ENCODE assay signal across 13 cellular contexts in genomic region chr20:56417402-56417801, GRCh38. TPM values are rescaled to one million over a fixed set of nuclear protein-coding genes. Genes with fewer than 3 reads are reported as not detected.
DNase-seq lines count a peak whose midpoint lies in the region; ATAC-seq and TF ChIP-seq lines count a peak whose summit lies in the region.
"Had no signal": no experiment of that assay in that cellular context is flagged by ENCODE, and none has a peak within 500 bp of the region (broad histone marks: within the 10 kb centered on the region; RNA-seq: fewer than 3 reads in every experiment).

No MANE protein-coding gene starts in this region.

- ATAC-seq in right cardiac atrium (no peak), HG03378 (IDR thresholded peaks at IDR 0.05; ENCODE audit: unreplicated experiment) (no peak)
- no peak for ATAC-seq in activated CD8-positive, alpha-beta T cell treated with anti-CD3 and anti-CD28 coated beads, Interleukin-2, amount 10 ng/mL, durations not matched to agents 7 days and 5 days
- ATAC-seq: gastroesophageal sphincter had no signal

- POLR2A ChIA-PET in activated CD8-positive, alpha-beta T cell treated with anti-CD3 and anti-CD28 coated beads, Interleukin-2, amount 10 ng/mL, durations not matched to agents 7 days and 5 days (lab: Charles Lee): interaction anchor here (3.0 to 3.3 kb wide), 2 partner anchors 22 to 25 kb away, joined by 10 to 26 read pairs; partner anchors contain the start of genes AURKA and CSTF1

- no peak for TF ChIP-seq CTCF in left ventricle myocardium inferior (IDR thresholded peaks at IDR 0.05; ENCODE audit: borderline replicate concordance)

- peaks cover 74% of the 10 kb centered on the region for H3K36me3 Mint-ChIP-seq in activated CD8-positive, alpha-beta T cell treated with anti-CD3 and anti-CD28 coated beads, Interleukin-2, amount 10 ng/mL, durations not matched to agents 7 days and 5 days (ENCODE audit: low read depth)
- H3K36me3 Mint-ChIP-seq in immature natural killer cell: peaks cover 3 to 12% (median 8%) of the 10 kb centered on the region in 3 donors

- H4K20me1 ChIP-seq in Karpas-422 (ENCODE audit: insufficient read depth, low read depth, low read length): no peaks in the 10 kb centered on the region

- H3K36me3 ChIP-seq in left ventricle myocardium inferior (no peaks in the 10 kb centered on the region), Karpas-422 (ENCODE audit: insufficient read depth, low read length) (no peaks in the 10 kb centered on the region)
- H3K36me3 ChIP-seq: prostate gland had no signal

- intact Hi-C loops in left ventricle myocardium inferior (cut with micrococcal nuclease) (no loop called here), right cardiac atrium (cut with DNase I) (loop anchor here in 1 of 4 donors (10.0 kb wide), 1 partner anchor 47 kb away; the partner anchor contains the start of gene RTF2)

- CTCF ChIA-PET in activated CD8-positive, alpha-beta T cell treated with anti-CD3 and anti-CD28 coated beads, Interleukin-2, amount 10 ng/mL, durations not matched to agents 7 days and 5 days (lab: Charles Lee): interaction anchor here (1.3 to 2.0 kb wide), 4 partner anchors 19 to 51 kb away, joined by 3 to 7 read pairs (median 3); partner anchors contain the start of gene RTF2

- H3K27me3 Mint-ChIP-seq in activated CD8-positive, alpha-beta T cell treated with anti-CD3 and anti-CD28 coated beads, Interleukin-2, amount 10 ng/mL, durations not matched to agents 7 days and 5 days (ENCODE audit: low read depth): no peaks in the 10 kb centered on the region
- H3K27me3 Mint-ChIP-seq in immature natural killer cell (ENCODE audit: low read depth in 3 of 3): peaks cover 0 to 4% (median 0%) of the 10 kb centered on the region in 3 donors

- no peak overlapping the region for H2AFZ ChIP-seq in Karpas-422 (ENCODE audit: low read length)

- H3K4me3 Mint-ChIP-seq in activated CD8-positive, alpha-beta T cell treated with anti-CD3 and anti-CD28 coated beads, Interleukin-2, amount 10 ng/mL, durations not matched to agents 7 days and 5 days: no peak overlapping the region
- H3K4me3 Mint-ChIP-seq in immature natural killer cell: no peak overlapping the region

- no peaks in the 10 kb centered on the region for H3K79me2 ChIP-seq in Karpas-422 (ENCODE audit: low read length)

- no peaks in the 10 kb centered on the region for H3K9me3 Mint-ChIP-seq in activated CD8-positive, alpha-beta T cell treated with anti-CD3 and anti-CD28 coated beads, Interleukin-2, amount 10 ng/mL, durations not matched to agents 7 days and 5 days (ENCODE audit: insufficient read depth)
- H3K9me3 Mint-ChIP-seq in immature natural killer cell: no peaks in the 10 kb centered on the region

- no peaks in the 10 kb centered on the region for H3K27me3 ChIP-seq in left ventricle myocardium inferior (ENCODE audit: low read depth)
- H3K27me3 ChIP-seq in right cardiac atrium (ENCODE audit: control insufficient read depth, insufficient read depth): no peaks in the 10 kb centered on the region
- H3K27me3 ChIP-seq in Karpas-422 (ENCODE audit: low read length): no peaks in the 10 kb centered on the region
- H3K27me3 ChIP-seq: gastroesophageal sphincter had no signal

- DNase-seq in left ventricle myocardium inferior (no peak), right cardiac atrium (no peak), immature natural killer cell (no peak), Karpas-422 (no peak)
- DNase-seq in activated CD8-positive, alpha-beta T cell treated with anti-CD3 and anti-CD28 coated beads, Interleukin-2, amount 10 ng/mL, durations not matched to agents 7 days and 5 days: no peak
- no peak for DNase-seq in effector CD4-positive, alpha-beta T cell
- DNase-seq: amniotic stem cell; NCI-H1105 treated with DMSO at 0.1 percent for 48 hours; stimulated activated naive CD4-positive, alpha-beta T cell had no signal

- WGBS in right cardiac atrium: 87% methylated on average over 7 of the region's 7 CpGs

- H3K9me3 ChIP-seq in left ventricle myocardium inferior (replicated peaks) (no peaks in the 10 kb centered on the region), right cardiac atrium (ENCODE audit: control insufficient read depth, low read length) (no peaks in the 10 kb centered on the region), Karpas-422 (ENCODE audit: low read length) (no peaks in the 10 kb centered on the region)
- H3K9me3 ChIP-seq: gastroesophageal sphincter, prostate gland had no signal

- peaks cover 85% of the 10 kb centered on the region for H3K4me1 Mint-ChIP-seq in activated CD8-positive, alpha-beta T cell treated with anti-CD3 and anti-CD28 coated beads, Interleukin-2, amount 10 ng/mL, durations not matched to agents 7 days and 5 days (ENCODE audit: low read depth)
- peaks cover 75 to 77% of the 10 kb centered on the region in 2 donors for H3K4me1 Mint-ChIP-seq in immature natural killer cell

- H3K4me1 ChIP-seq in left ventricle myocardium inferior (peaks cover 6% of the 10 kb centered on the region), right cardiac atrium (ENCODE audit: control insufficient read depth, insufficient read depth, low read length) (peaks cover 6% of the 10 kb centered on the region), Karpas-422 (ENCODE audit: low read length) (no peaks in the 10 kb centered on the region)
- H3K4me1 ChIP-seq: prostate gland had no signal

- H3K9me2 ChIP-seq in Karpas-422 (replicated peaks; ENCODE audit: insufficient read depth, low read length): no peaks in the 10 kb centered on the region

- no peak overlapping the region for H3K4me3 ChIP-seq in left ventricle myocardium inferior
- no peak overlapping the region for H3K4me3 ChIP-seq in right cardiac atrium (ENCODE audit: low read length)
- no peak overlapping the region for H3K4me3 ChIP-seq in Karpas-422 (ENCODE audit: low read length)
- H3K4me3 ChIP-seq: gastroesophageal sphincter, prostate gland had no signal

- H3K27ac ChIP-seq in left ventricle myocardium inferior (replicated peaks): peak overlapping the region; percentile 85
- H3K27ac ChIP-seq in right cardiac atrium (ENCODE audit: low read length): no peak overlapping the region
- H3K27ac ChIP-seq in Karpas-422 (ENCODE audit: low read length): no peak overlapping the region

- H3K27ac Mint-ChIP-seq in activated CD8-positive, alpha-beta T cell treated with anti-CD3 and anti-CD28 coated beads, Interleukin-2, amount 10 ng/mL, durations not matched to agents 7 days and 5 days: peak overlapping the region; percentile 92
- H3K27ac Mint-ChIP-seq in immature natural killer cell: peak overlapping the region in 5 of 6 donors; percentile 30 to 89 (median 75)

- no peak overlapping the region for H3K9ac ChIP-seq in Karpas-422 (ENCODE audit: low read length)

- H3K4me2 ChIP-seq in Karpas-422 (ENCODE audit: low read depth, low read length, poor library complexity, severe bottlenecking): no peak overlapping the region

RNA-seq across cellular contexts. Expression of gene CASS4, which starts 5.3 kb away (rescaled TPM):
- total RNA-seq in left ventricle myocardium inferior (0.47 TPM), right cardiac atrium (under 1 TPM; 0.51 to 0.79 (median 0.64) TPM)
- polyA plus RNA-seq in right cardiac atrium (0.34 TPM), immature natural killer cell (1 to 10 TPM; 3.2 to 5.5 (median 3.5) TPM)
- total RNA-seq in activated CD8-positive, alpha-beta T cell treated with anti-CD3 and anti-CD28 coated beads, Interleukin-2, amount 10 ng/mL, durations not matched to agents 7 days and 5 days: 10 to 100 TPM; 17.8 to 18.8 TPM
- not detected in 2 replicates for total RNA-seq in Karpas-422 (2014; rRNA removed; shearing (Covaris generic); ENCODE audit: low replicate concordance)
- total RNA-seq: H1 had no signal
- polyA plus RNA-seq: H1 had no signal

RNA-seq across cellular contexts. Expression of gene CSTF1, which starts 25.0 kb away (rescaled TPM):
- total RNA-seq in left ventricle myocardium inferior: 16.9 TPM
- 10 to 100 TPM; 19.1 to 23.2 (median 19.8) TPM for total RNA-seq in right cardiac atrium
- 8.8 TPM for polyA plus RNA-seq in right cardiac atrium
- total RNA-seq in activated CD8-positive, alpha-beta T cell treated with anti-CD3 and anti-CD28 coated beads, Interleukin-2, amount 10 ng/mL, durations not matched to agents 7 days and 5 days: 10 to 100 TPM; 60.5 to 66.3 TPM
- 10 to 100 TPM; 21.2 to 42.2 (median 30.6) TPM for polyA plus RNA-seq in immature natural killer cell
- total RNA-seq in Karpas-422 (2014; rRNA removed; shearing (Covaris generic); ENCODE audit: low replicate concordance): 41.5 and 75.2 TPM in 2 replicates

RNA-seq across cellular contexts. Expression of gene AURKA, which starts 25.4 kb away (rescaled TPM):
- total RNA-seq in left ventricle myocardium inferior (7.8 TPM), right cardiac atrium (10 to 100 TPM in 1 of 4 donors, 1 to 10 TPM in 3; 4.8 to 10.8 (median 8.5) TPM)
- polyA plus RNA-seq in right cardiac atrium (5.9 TPM), immature natural killer cell (1 to 10 TPM; 1.1 to 2.2 (median 1.8) TPM)
- total RNA-seq in activated CD8-positive, alpha-beta T cell treated with anti-CD3 and anti-CD28 coated beads, Interleukin-2, amount 10 ng/mL, durations not matched to agents 7 days and 5 days: 10 to 100 TPM; 92.7 to 94.2 TPM
- 46.8 and 53.8 TPM in 2 replicates for total RNA-seq in Karpas-422 (2014; rRNA removed; shearing (Covaris generic); ENCODE audit: low replicate concordance)

RNA-seq across cellular contexts. Expression of gene RTF2, which starts 51.0 kb away (rescaled TPM):
- total RNA-seq in left ventricle myocardium inferior (88.7 TPM), right cardiac atrium (10 to 100 TPM; 73.4 to 80.4 (median 79.5) TPM)
- polyA plus RNA-seq in right cardiac atrium (74.3 TPM), immature natural killer cell (100 to 1,000 TPM; 155 to 163 (median 161) TPM)
- total RNA-seq in activated CD8-positive, alpha-beta T cell treated with anti-CD3 and anti-CD28 coated beads, Interleukin-2, amount 10 ng/mL, durations not matched to agents 7 days and 5 days: 100 to 1,000 TPM; 118 to 125 TPM
- 43.3 and 46.0 TPM in 2 replicates for total RNA-seq in Karpas-422 (2014; rRNA removed; shearing (Covaris generic); ENCODE audit: low replicate concordance)

RNA-seq across cellular contexts. Expression of gene FAM210B, which starts 58.6 kb away (rescaled TPM):
- total RNA-seq in left ventricle myocardium inferior (52.7 TPM), right cardiac atrium (10 to 100 TPM; 33.0 to 37.9 (median 35.2) TPM)
- polyA plus RNA-seq in right cardiac atrium (29.4 TPM), immature natural killer cell (10 to 100 TPM; 15.2 to 29.7 (median 15.8) TPM)
- total RNA-seq in activated CD8-positive, alpha-beta T cell treated with anti-CD3 and anti-CD28 coated beads, Interleukin-2, amount 10 ng/mL, durations not matched to agents 7 days and 5 days: 1 to 10 TPM; 5.2 to 5.4 TPM
- not detected in 2 replicates for total RNA-seq in Karpas-422 (2014; rRNA removed; shearing (Covaris generic); ENCODE audit: low replicate concordance)

Comparison
In these comparisons a context has a peak if more than half of its experiments do, and no peak if none do; other contexts are left out.
1. RNA of gene CASS4, which starts 5.3 kb away (total RNA-seq): 17.8 to 18.8 TPM in activated CD8-positive, alpha-beta T cell treated with anti-CD3 and anti-CD28 coated beads, Interleukin-2, amount 10 ng/mL, durations not matched to agents 7 days and 5 days; 0.51 to 0.79 TPM in right cardiac atrium, 0.47 TPM in left ventricle myocardium inferior (single experiment) and not detected in Karpas-422; every median in the first group is over 10 times any median in the second.